In genomic region chr3:152937234-152937633, GRCh38 we compare ENCODE assay signal across 1 cellular context.
TF ChIP-seq lines count a peak whose summit lies in the region.

No MANE protein-coding gene starts in this region.

TF ChIP-seq in H1, 55 proteins besides CTCF, POLR2A, EP300 and RAD21 (continued from another document):
- TF ChIP-seq KDM4A (IDR thresholded peaks at IDR 0.05; ENCODE audit: low read depth, low read length, severe bottlenecking) (no peak), GTF2F1 (IDR thresholded peaks at IDR 0.05; ENCODE audit: borderline replicate concordance, low read depth, low read length) (no peak), ASH2L (IDR thresholded peaks at IDR 0.05; ENCODE audit: low read length) (no peak), SUZ12 (IDR thresholded peaks at IDR 0.05; ENCODE audit: low read length) (no peak), HDAC2 (IDR thresholded peaks at IDR 0.05; ENCODE audit: borderline replicate concordance in 1 of 2, low read depth in 2 of 2, low read length in 2 of 2) (no peak), BRCA1 (IDR thresholded peaks at IDR 0.05; ENCODE audit: low read depth, low read length) (no peak), CTBP2 (IDR thresholded peaks at IDR 0.05; ENCODE audit: borderline replicate concordance, insufficient read depth, insufficient read length, low read length) (no peak), JUND (IDR thresholded peaks at IDR 0.05; ENCODE audit: low read length) (no peak), KDM5A (IDR thresholded peaks at IDR 0.05; ENCODE audit: low read length) (no peak)
